ENCODE assay signal across 11 cellular contexts in the genomic region with DNA sequence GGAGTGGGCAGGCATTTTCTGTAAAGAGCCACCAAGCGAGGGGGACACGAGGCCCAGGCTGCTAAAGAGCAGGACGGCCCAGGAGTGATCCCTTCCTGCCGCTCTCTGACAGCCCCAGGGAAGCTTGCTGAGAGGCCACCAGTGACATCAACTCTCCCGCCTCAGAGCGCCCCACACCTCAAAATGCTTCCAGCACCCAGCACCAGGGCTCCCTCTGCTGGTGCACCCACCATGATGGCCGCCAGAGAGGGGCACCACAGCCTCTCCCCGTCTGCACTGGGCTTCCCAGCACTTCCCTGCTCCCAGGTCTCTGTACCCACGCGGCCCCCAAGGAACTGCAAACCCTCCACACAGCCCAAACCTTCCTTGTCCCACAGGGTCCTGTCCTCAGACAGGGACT. TPM values are rescaled to one million over a fixed set of nuclear protein-coding genes. Genes with fewer than 3 reads are reported as not detected.
DNase-seq lines count a peak whose midpoint lies in the region; ATAC-seq, FAIRE-seq and TF ChIP-seq lines count a peak whose summit lies in the region.
"Had no signal": no experiment of that assay in that cellular context is flagged by ENCODE, and none has a peak within 500 bp of the region (broad histone marks: within the 10 kb centered on the region; RNA-seq: fewer than 3 reads in every experiment).

No MANE protein-coding gene starts in this region.

- no peak overlapping the region for H2AK9ac ChIP-seq in IMR-90 (replicated peaks; ENCODE audit: low read depth, low read length, poor library complexity)

- H3K18ac ChIP-seq in IMR-90 (ENCODE audit: low read depth, low read length): no peak overlapping the region

- no peak overlapping the region for H2AK5ac ChIP-seq in IMR-90 (ENCODE audit: low read depth, low read length)

- H2AFZ ChIP-seq in IMR-90 (replicated peaks; ENCODE audit: low read length, poor library complexity) (peak overlapping the region; percentile 11), astrocyte (ENCODE audit: low read depth, low read length) (no peak overlapping the region), osteoblast (ENCODE audit: low read length) (no peak overlapping the region)

- no peak overlapping the region for H3K4me3 ChIP-seq in IMR-90 (ENCODE audit: insufficient read depth, low read depth, low read length)
- no peak overlapping the region for H3K4me3 ChIP-seq in astrocyte (ENCODE audit: insufficient read depth, low read depth, low read length)
- H3K4me3 ChIP-seq in osteoblast (ENCODE audit: insufficient read depth, low read length): no peak overlapping the region
- H3K4me3 ChIP-seq: BLaER1 treated with 17β-estradiol and CSF1 and Interleukin-3, amounts not matched to agents 10 nM and 100 nM had no signal

- H3K79me2 ChIP-seq in astrocyte (ENCODE audit: insufficient read depth, low read length) (peaks cover 4% of the 10 kb centered on the region), osteoblast (ENCODE audit: insufficient read depth, low read length) (no peaks in the 10 kb centered on the region)

- H3K4ac ChIP-seq in IMR-90 (ENCODE audit: low read depth, low read length): no peak overlapping the region

- H3K9me3 ChIP-seq in IMR-90 (ENCODE audit: control insufficient read depth, insufficient read depth, low read length): no peaks in the 10 kb centered on the region
- H3K9me3 ChIP-seq in astrocyte (ENCODE audit: insufficient read depth, low read depth, low read length): no peaks in the 10 kb centered on the region
- no peaks in the 10 kb centered on the region for H3K9me3 ChIP-seq in osteoblast (ENCODE audit: low read depth, low read length)

- dilution Hi-C loops in IMR-90 (cut with HindIII; ENCODE audit: low sequenced_read_pairs, unreplicated experiment): no loop called here

- H3K27ac ChIP-seq in IMR-90 (ENCODE audit: insufficient read depth, low read length) (no peak overlapping the region), astrocyte (ENCODE audit: low read depth, low read length) (no peak overlapping the region), osteoblast (ENCODE audit: low read depth, low read length) (no peak overlapping the region)
- H3K27ac ChIP-seq: BLaER1 treated with 17β-estradiol and CSF1 and Interleukin-3, amounts not matched to agents 10 nM and 100 nM had no signal

- H3K36me3 Mint-ChIP-seq in activated CD4-positive, alpha-beta T cell treated with anti-CD3 and anti-CD28 coated beads, Interleukin-2, amount 10 ng/mL, durations not matched to agents 24 days and 14 days (ENCODE audit: low read depth): peaks cover 41% of the 10 kb centered on the region
- H3K36me3 Mint-ChIP-seq in astrocyte (ENCODE audit: low read depth, unreplicated experiment): peaks cover 8% of the 10 kb centered on the region

- no TSS peak for BruUV-seq in IMR-90 (replicated peaks; lab: Mats Ljungman, UMichigan)

- H3K56ac ChIP-seq in IMR-90 (ENCODE audit: extremely low read depth, insufficient read depth, low read length): no peak overlapping the region

- no peak overlapping the region for H4K5ac ChIP-seq in IMR-90 (ENCODE audit: low read depth, low read length)

- FAIRE-seq in astrocyte (lab: Jason Lieb, UNC): no peak

- no peaks in the 10 kb centered on the region for H3K27me3 Mint-ChIP-seq in activated CD4-positive, alpha-beta T cell treated with anti-CD3 and anti-CD28 coated beads, Interleukin-2, amount 10 ng/mL, durations not matched to agents 24 days and 14 days
- H3K27me3 Mint-ChIP-seq in astrocyte (ENCODE audit: low read depth, unreplicated experiment): no peaks in the 10 kb centered on the region

- CTCF ChIA-PET in IMR-90 (lab: Yijun Ruan, JAX): no interaction called here

- no peak overlapping the region for H2BK120ac ChIP-seq in IMR-90 (ENCODE audit: low read depth, low read length)

- H3K9me1 ChIP-seq in IMR-90 (ENCODE audit: insufficient read depth, low read length): peaks cover 8% of the 10 kb centered on the region

- H3K9ac ChIP-seq in IMR-90 (ENCODE audit: low read depth, low read length) (no peak overlapping the region), astrocyte (ENCODE audit: low read length) (no peak overlapping the region)
- H3K9ac ChIP-seq: BLaER1 treated with 17β-estradiol and CSF1 and Interleukin-3, amounts not matched to agents 10 nM and 100 nM had no signal

- H3K79me1 ChIP-seq in IMR-90 (ENCODE audit: low read depth in 1 of 2, low read length in 2 of 2): peaks cover 5 to 20% of the 10 kb centered on the region in 2 experiments; a peak in 3 of 4 replicates

- H4K91ac ChIP-seq in IMR-90 (ENCODE audit: insufficient read depth, low read depth, low read length): no peak overlapping the region

- peak; percentile 15; the same call in 1 of the 2 replicates for TF ChIP-seq CTCF in IMR-90 (conservative IDR thresholded peaks at IDR 0.05; ENCODE audit: low read depth, low read length)
- TF ChIP-seq CTCF in astrocyte (IDR thresholded peaks at IDR 0.05; ENCODE audit: insufficient read depth, low read depth, low read length): peak; percentile 5
- peak; percentile 20 for TF ChIP-seq CTCF in osteoblast (IDR thresholded peaks at IDR 0.05; ENCODE audit: extremely low read depth, low read depth, low read length)

- H3K27ac Mint-ChIP-seq in activated CD4-positive, alpha-beta T cell treated with anti-CD3 and anti-CD28 coated beads, Interleukin-2, amount 10 ng/mL, durations not matched to agents 24 days and 14 days: no peak overlapping the region
- no peak overlapping the region for H3K27ac Mint-ChIP-seq in astrocyte (ENCODE audit: unreplicated experiment)

- in situ Hi-C loops in IMR-90 (cut with MboI; ENCODE audit: low sequenced_read_pairs): no loop called here

- H2BK20ac ChIP-seq in IMR-90 (ENCODE audit: low read depth, low read length): no peak overlapping the region

- TF ChIP-seq RAD21 in IMR-90 (IDR thresholded peaks at IDR 0.05; ENCODE audit: low read length): no peak

- H3K4me3 Mint-ChIP-seq in activated CD4-positive, alpha-beta T cell treated with anti-CD3 and anti-CD28 coated beads, Interleukin-2, amount 10 ng/mL, durations not matched to agents 24 days and 14 days: no peak overlapping the region
- no peak overlapping the region for H3K4me3 Mint-ChIP-seq in astrocyte (ENCODE audit: unreplicated experiment)

- H3K9me3 Mint-ChIP-seq in activated CD4-positive, alpha-beta T cell treated with anti-CD3 and anti-CD28 coated beads, Interleukin-2, amount 10 ng/mL, durations not matched to agents 24 days and 14 days: peaks cover 5% of the 10 kb centered on the region
- H3K9me3 Mint-ChIP-seq in astrocyte (ENCODE audit: unreplicated experiment): no peaks in the 10 kb centered on the region

- POLR2A ChIA-PET in IMR-90 (lab: Charles Lee; ENCODE audit: unreplicated experiment): no interaction called here

- intact Hi-C loops in activated CD4-positive, alpha-beta T cell treated with anti-CD3 and anti-CD28 coated beads, Interleukin-2, amount 10 ng/mL, durations not matched to agents 24 days and 14 days (cut with micrococcal nuclease): no loop called here
- intact Hi-C loops in IMR-90 (cut with micrococcal nuclease): no loop called here

- WGBS in IMR-90 (ENCODE audit: extremely low coverage in 2 of 2, insufficient read length in 1 of 2), 2 experiments: 80% methylated on average over 7 of the region's 10 CpGs; no CpG with 5 or more reads in 1 of the 2 experiments

- no peak overlapping the region for H2BK5ac ChIP-seq in IMR-90 (ENCODE audit: low read depth, low read length, poor library complexity, severe bottlenecking)

- H3K4me2 ChIP-seq in IMR-90 (ENCODE audit: low read depth, low read length) (no peak overlapping the region), astrocyte (ENCODE audit: low read length) (no peak overlapping the region), osteoblast (ENCODE audit: insufficient read depth, low read length) (no peak overlapping the region)
- H3K4me2 ChIP-seq: BLaER1 treated with 17β-estradiol and CSF1 and Interleukin-3, amounts not matched to agents 10 nM and 100 nM had no signal

- no peak overlapping the region for H2BK15ac ChIP-seq in IMR-90 (ENCODE audit: low read depth, low read length)

- no peaks in the 10 kb centered on the region for H3K4me1 Mint-ChIP-seq in activated CD4-positive, alpha-beta T cell treated with anti-CD3 and anti-CD28 coated beads, Interleukin-2, amount 10 ng/mL, durations not matched to agents 24 days and 14 days
- no peaks in the 10 kb centered on the region for H3K4me1 Mint-ChIP-seq in astrocyte (ENCODE audit: low read depth, unreplicated experiment)

- TF ChIP-seq POLR2A in IMR-90 (IDR thresholded peaks at IDR 0.05; ENCODE audit: low read depth, low read length): no peak

- no peak for ATAC-seq in IMR-90 (ENCODE audit: low read depth)
- ATAC-seq in GM18870 (IDR thresholded peaks at IDR 0.05; ENCODE audit: unreplicated experiment): no peak

- no peak overlapping the region for H4K8ac ChIP-seq in IMR-90 (ENCODE audit: low read depth in 2 of 2, low read length in 2 of 2)

- H3K27me3 ChIP-seq in IMR-90 (ENCODE audit: control insufficient read depth, insufficient read depth, low read length): no peaks in the 10 kb centered on the region
- H3K27me3 ChIP-seq in astrocyte (ENCODE audit: insufficient read depth, low read length): no peaks in the 10 kb centered on the region
- no peaks in the 10 kb centered on the region for H3K27me3 ChIP-seq in osteoblast (ENCODE audit: insufficient read depth, low read length)
- H3K27me3 ChIP-seq: BLaER1 treated with 17β-estradiol and CSF1 and Interleukin-3, amounts not matched to agents 10 nM and 100 nM had no signal

- peak; percentile 72 for DNase-seq in activated CD4-positive, alpha-beta T cell treated with anti-CD3 and anti-CD28 coated beads, Interleukin-2, amount 10 ng/mL, durations not matched to agents 24 days and 14 days
- no peak for DNase-seq in activated CD4-positive, alpha-beta T cell treated with anti-CD3 and anti-CD28 coated beads, Interleukin-2, amount 50 U/mL, for 1 hour
- DNase-seq in IMR-90 (no peak), astrocyte (ENCODE audit: low read depth) (no peak), osteoblast (ENCODE audit: insufficient read length, low spot score, missing footprints) (no peak), NCI-H1417 treated with DMSO at 0.1 percent for 48 hours (lab: John Stamatoyannopoulos, UW) (no peak)
- no peak for DNase-seq in activated CD8-positive, alpha-beta memory T cell treated with anti-CD3 and anti-CD28 coated beads for 24 hours
- DNase-seq: islet precursor cell, MM.1S had no signal

- H3K23ac ChIP-seq in IMR-90 (ENCODE audit: low read depth, low read length): no peak overlapping the region

- H4K20me1 ChIP-seq in IMR-90 (ENCODE audit: insufficient read depth, low read length) (peaks cover 11% of the 10 kb centered on the region), astrocyte (ENCODE audit: insufficient read depth, low read length) (peaks cover 26% of the 10 kb centered on the region), osteoblast (ENCODE audit: insufficient read depth, low read length) (peaks cover 7% of the 10 kb centered on the region)

- no peak overlapping the region for H3K14ac ChIP-seq in IMR-90 (replicated peaks; ENCODE audit: low read depth, low read length)

- H3K36me3 ChIP-seq in IMR-90 (ENCODE audit: control insufficient read depth, insufficient read depth, low read length) (peaks cover 71% of the 10 kb centered on the region), astrocyte (ENCODE audit: insufficient read depth, low read length) (peaks cover 9% of the 10 kb centered on the region), osteoblast (ENCODE audit: insufficient read depth, low read length) (peaks cover 16% of the 10 kb centered on the region)

- H3K4me1 ChIP-seq in IMR-90 (ENCODE audit: control insufficient read depth, insufficient read depth, low read length) (no peaks in the 10 kb centered on the region), astrocyte (ENCODE audit: insufficient read depth, low read length) (no peaks in the 10 kb centered on the region), osteoblast (ENCODE audit: insufficient read depth, low read length) (no peaks in the 10 kb centered on the region)
- H3K4me1 ChIP-seq: BLaER1 treated with 17β-estradiol and CSF1 and Interleukin-3, amounts not matched to agents 10 nM and 100 nM had no signal

RNA-seq across cellular contexts. Expression of gene GAK, which starts 40.4 kb away (rescaled TPM):
- total RNA-seq in activated CD4-positive, alpha-beta T cell treated with anti-CD3 and anti-CD28 coated beads, Interleukin-2, amount 10 ng/mL, durations not matched to agents 24 days and 14 days: 131 and 147 TPM in 2 replicates
- total RNA-seq in IMR-90 (2012; rRNA removed) (34.4 and 133 TPM in 2 replicates), astrocyte (86.9 and 89.9 TPM in 2 replicates), osteoblast (45.7 and 48.9 TPM in 2 replicates)
- polyA plus RNA-seq in IMR-90 (2012; rRNA removed): 44.6 and 45.1 TPM in 2 replicates
- polyA plus RNA-seq in IMR-90 (2012; cell fraction: cytosol; rRNA removed): 43.3 and 53.2 TPM in 2 replicates
- 185 and 307 TPM in 2 replicates for polyA plus RNA-seq in IMR-90 (2012; cell fraction: nucleus; rRNA removed; ENCODE audit: low replicate concordance)

RNA-seq across cellular contexts. Expression of gene TMEM175, which starts 40.5 kb away (rescaled TPM):
- 12.7 and 13.9 TPM in 2 replicates for total RNA-seq in activated CD4-positive, alpha-beta T cell treated with anti-CD3 and anti-CD28 coated beads, Interleukin-2, amount 10 ng/mL, durations not matched to agents 24 days and 14 days
- 7.7 and 9.2 TPM in 2 replicates for total RNA-seq in IMR-90 (2012; rRNA removed)
- 41.9 and 47.4 TPM in 2 replicates for polyA plus RNA-seq in IMR-90 (2012; rRNA removed)
- 39.3 and 51.6 TPM in 2 replicates for polyA plus RNA-seq in IMR-90 (2012; cell fraction: cytosol; rRNA removed)
- 415 and 679 TPM in 2 replicates for polyA plus RNA-seq in IMR-90 (2012; cell fraction: nucleus; rRNA removed; ENCODE audit: low replicate concordance)
- 22.1 and 27.8 TPM in 2 replicates for total RNA-seq in astrocyte
- total RNA-seq in osteoblast: 12.4 and 13.8 TPM in 2 replicates
